8 cellular contexts compared by ENCODE assay signal in genomic region chr3:177800147-177800546, GRCh38.
DNase-seq lines count a peak whose midpoint lies in the region; ATAC-seq, FAIRE-seq and TF ChIP-seq lines count a peak whose summit lies in the region.
"Not testable (repeated sequence)": the region's sequence is repeated elsewhere in the genome, so short reads cannot be mapped to it uniquely, and the experiment has no call there.

No MANE protein-coding gene starts in this region.

- not testable (repeated sequence) for H3K9me3 Mint-ChIP-seq in activated T-helper 17 cell treated with anti-CD3 and anti-CD28 coated beads, Interleukin-2, amount 50 U/mL, for 72 hours; astrocyte (ENCODE audit: unreplicated experiment); natural killer cell; stimulated activated effector memory CD8-positive, alpha-beta T cell treated with anti-CD3 and anti-CD28 coated beads, Interleukin-12 subunit alpha, Interleukin-12 subunit beta, amount 100 ng/mL, for 72 hours

- not testable (repeated sequence) for H3F3A ChIP-seq in PC-3 (ENCODE audit: low read length, unreplicated experiment)

- H4K91ac ChIP-seq in IMR-90 (ENCODE audit: insufficient read depth, low read depth, low read length), result not testable (repeated sequence)

- FAIRE-seq in astrocyte (lab: Jason Lieb, UNC), result not testable (repeated sequence)

- not testable (repeated sequence) for TF ChIP-seq POLR2A in IMR-90 (IDR thresholded peaks at IDR 0.05; ENCODE audit: low read depth, low read length)

- DNase-seq in EH (ENCODE audit: low read depth) (peak; percentile 81), IMR-90 (peak; percentile 54), PC-3 (peak; percentile 54), astrocyte (ENCODE audit: low read depth) (peak; percentile 62), fibroblast of gingiva (ENCODE audit: low read depth) (peak; percentile 41)
- not testable (repeated sequence) for DNase-seq in natural killer cell; stimulated activated effector memory CD8-positive, alpha-beta T cell treated with anti-CD3 and anti-CD28 coated beads, Interleukin-12 subunit alpha, Interleukin-12 subunit beta, amount 100 ng/mL, for 72 hours (ENCODE audit: low spot score in 2 of 2)

- H3K27me3 Mint-ChIP-seq in activated T-helper 17 cell treated with anti-CD3 and anti-CD28 coated beads, Interleukin-2, amount 50 U/mL, for 72 hours; astrocyte (ENCODE audit: low read depth, unreplicated experiment); natural killer cell (ENCODE audit: low read depth in 2 of 2): not testable (repeated sequence)

- H3K36me3 ChIP-seq in IMR-90 (ENCODE audit: control insufficient read depth, insufficient read depth, low read length); PC-3 (ENCODE audit: low read depth, low read length); astrocyte (ENCODE audit: insufficient read depth, low read length): not testable (repeated sequence)

- not testable (repeated sequence) for H4K20me1 ChIP-seq in IMR-90 (ENCODE audit: insufficient read depth, low read length); PC-3 (ENCODE audit: low read length); astrocyte (ENCODE audit: insufficient read depth, low read length)

- not testable (repeated sequence) for H3K9me3 ChIP-seq in IMR-90 (ENCODE audit: control insufficient read depth, insufficient read depth, low read length); PC-3 (ENCODE audit: low read length); astrocyte (ENCODE audit: insufficient read depth, low read depth, low read length)

- peak overlapping the region; percentile 68 for H2BK120ac ChIP-seq in IMR-90 (ENCODE audit: low read depth, low read length)

- H2BK5ac ChIP-seq in IMR-90 (ENCODE audit: low read depth, low read length, poor library complexity, severe bottlenecking), result peak overlapping the region; percentile 22

- H2AK9ac ChIP-seq in IMR-90 (replicated peaks; ENCODE audit: low read depth, low read length, poor library complexity), result not testable (repeated sequence)

- peak overlapping the region; percentile 62; the same call in 1 of the 2 replicates for H3K4ac ChIP-seq in IMR-90 (ENCODE audit: low read depth, low read length)

- not testable (repeated sequence) for H3K4me3 Mint-ChIP-seq in activated T-helper 17 cell treated with anti-CD3 and anti-CD28 coated beads, Interleukin-2, amount 50 U/mL, for 72 hours; astrocyte (ENCODE audit: unreplicated experiment); stimulated activated effector memory CD8-positive, alpha-beta T cell treated with anti-CD3 and anti-CD28 coated beads, Interleukin-12 subunit alpha, Interleukin-12 subunit beta, amount 100 ng/mL, for 72 hours
- peak overlapping the region; percentile 49 for H3K4me3 Mint-ChIP-seq in natural killer cell

- H3K4me2 ChIP-seq in IMR-90 (ENCODE audit: low read depth, low read length); PC-3 (ENCODE audit: low read length); astrocyte (ENCODE audit: low read length): not testable (repeated sequence)

- not testable (repeated sequence) for H3K4me1 Mint-ChIP-seq in activated T-helper 17 cell treated with anti-CD3 and anti-CD28 coated beads, Interleukin-2, amount 50 U/mL, for 72 hours; stimulated activated effector memory CD8-positive, alpha-beta T cell treated with anti-CD3 and anti-CD28 coated beads, Interleukin-12 subunit alpha, Interleukin-12 subunit beta, amount 100 ng/mL, for 72 hours
- H3K4me1 Mint-ChIP-seq in astrocyte (ENCODE audit: low read depth, unreplicated experiment) (peaks cover 19% of the 10 kb centered on the region), natural killer cell (peaks cover 8 to 13% of the 10 kb centered on the region in 2 donors)

- in situ Hi-C loops in IMR-90 (cut with MboI; ENCODE audit: low sequenced_read_pairs), result not testable (repeated sequence)

- H3K4me3 ChIP-seq in IMR-90 (ENCODE audit: insufficient read depth, low read depth, low read length); PC-3 (ENCODE audit: low read length); astrocyte (ENCODE audit: insufficient read depth, low read depth, low read length): not testable (repeated sequence)

- H3K9me1 ChIP-seq in IMR-90 (ENCODE audit: insufficient read depth, low read length), result not testable (repeated sequence)

- not testable (repeated sequence) for H3K14ac ChIP-seq in IMR-90 (replicated peaks; ENCODE audit: low read depth, low read length)

- WGBS in IMR-90 (ENCODE audit: extremely low coverage in 2 of 2, insufficient read length in 1 of 2), 2 experiments, result no CpG with 5 or more reads among the region's 3 CpGs

- H3K56ac ChIP-seq in IMR-90 (ENCODE audit: extremely low read depth, insufficient read depth, low read length), result not testable (repeated sequence)

- not testable (repeated sequence) for H2BK15ac ChIP-seq in IMR-90 (ENCODE audit: low read depth, low read length)

- H3K27ac Mint-ChIP-seq in activated T-helper 17 cell treated with anti-CD3 and anti-CD28 coated beads, Interleukin-2, amount 50 U/mL, for 72 hours; natural killer cell; stimulated activated effector memory CD8-positive, alpha-beta T cell treated with anti-CD3 and anti-CD28 coated beads, Interleukin-12 subunit alpha, Interleukin-12 subunit beta, amount 100 ng/mL, for 72 hours: not testable (repeated sequence)
- peak overlapping the region; percentile 12 for H3K27ac Mint-ChIP-seq in astrocyte (ENCODE audit: unreplicated experiment)

- TF ChIP-seq CTCF in IMR-90 (conservative IDR thresholded peaks at IDR 0.05; ENCODE audit: low read depth, low read length); PC-3 (conservative IDR thresholded peaks at IDR 0.05; ENCODE audit: low read depth, low read length); astrocyte (IDR thresholded peaks at IDR 0.05; ENCODE audit: insufficient read depth, low read depth, low read length); natural killer cell (IDR thresholded peaks at IDR 0.05): not testable (repeated sequence)

- H3K27ac ChIP-seq in IMR-90 (ENCODE audit: insufficient read depth, low read length), result peak overlapping the region; percentile 28; the same call in 1 of the 2 replicates
- not testable (repeated sequence) for H3K27ac ChIP-seq in PC-3 (ENCODE audit: low read length); astrocyte (ENCODE audit: low read depth, low read length)

- not testable (repeated sequence) for BruUV-seq in IMR-90 (replicated peaks; lab: Mats Ljungman, UMichigan); PC-3 (replicated peaks; lab: Mats Ljungman, UMichigan)

- intact Hi-C loops in IMR-90 (cut with micrococcal nuclease), result loop anchor here (10.0 kb wide), 1 partner anchor 435 kb away; no protein-coding TSS in a partner anchor
- intact Hi-C loops in PC-3 (cut with micrococcal nuclease); natural killer cell (cut with micrococcal nuclease): not testable (repeated sequence)

- not testable (repeated sequence) for H3K23ac ChIP-seq in IMR-90 (ENCODE audit: low read depth, low read length)

- H4K5ac ChIP-seq in IMR-90 (ENCODE audit: low read depth, low read length), result peak overlapping the region; percentile 60

- H2AK5ac ChIP-seq in IMR-90 (ENCODE audit: low read depth, low read length), result peak overlapping the region; percentile 59

- H3K27me3 ChIP-seq in IMR-90 (ENCODE audit: control insufficient read depth, insufficient read depth, low read length); PC-3 (ENCODE audit: low read length); astrocyte (ENCODE audit: insufficient read depth, low read length): not testable (repeated sequence)

- not testable (repeated sequence) for H3K9ac ChIP-seq in IMR-90 (ENCODE audit: low read depth, low read length); PC-3 (ENCODE audit: low read length); astrocyte (ENCODE audit: low read length)

- H3K18ac ChIP-seq in IMR-90 (ENCODE audit: low read depth, low read length), result peak overlapping the region; percentile 83

- not testable (repeated sequence) for H2AFZ ChIP-seq in IMR-90 (replicated peaks; ENCODE audit: low read length, poor library complexity); PC-3 (ENCODE audit: low read length); astrocyte (ENCODE audit: low read depth, low read length)

- H3K9me2 ChIP-seq in PC-3 (replicated peaks; ENCODE audit: low read length), result not testable (repeated sequence)

- H2BK20ac ChIP-seq in IMR-90 (ENCODE audit: low read depth, low read length), result not testable (repeated sequence)

- not testable (repeated sequence) for TF ChIP-seq RAD21 in IMR-90 (IDR thresholded peaks at IDR 0.05; ENCODE audit: low read length)

- POLR2A ChIA-PET in IMR-90 (lab: Charles Lee; ENCODE audit: unreplicated experiment); PC-3 (lab: Charles Lee; ENCODE audit: unreplicated experiment): not testable (repeated sequence)

- H3K79me1 ChIP-seq in IMR-90 (ENCODE audit: low read depth in 1 of 2, low read length in 2 of 2), result not testable (repeated sequence)

- not testable (repeated sequence) for H3K4me1 ChIP-seq in IMR-90 (ENCODE audit: control insufficient read depth, insufficient read depth, low read length)
- H3K4me1 ChIP-seq in PC-3 (ENCODE audit: insufficient read depth, low read length), result peaks cover 17% of the 10 kb centered on the region
- peaks cover 11% of the 10 kb centered on the region for H3K4me1 ChIP-seq in astrocyte (ENCODE audit: insufficient read depth, low read length)

- not testable (repeated sequence) for H3K36me3 Mint-ChIP-seq in activated T-helper 17 cell treated with anti-CD3 and anti-CD28 coated beads, Interleukin-2, amount 50 U/mL, for 72 hours (ENCODE audit: low read depth); astrocyte (ENCODE audit: low read depth, unreplicated experiment); natural killer cell; stimulated activated effector memory CD8-positive, alpha-beta T cell treated with anti-CD3 and anti-CD28 coated beads, Interleukin-12 subunit alpha, Interleukin-12 subunit beta, amount 100 ng/mL, for 72 hours

- H4K8ac ChIP-seq in IMR-90 (ENCODE audit: low read depth in 2 of 2, low read length in 2 of 2), result peak overlapping the region in 1 of 2 experiments; percentile 58; a peak in 1 of 4 replicates

- dilution Hi-C loops in IMR-90 (cut with HindIII; ENCODE audit: low sequenced_read_pairs, unreplicated experiment), result not testable (repeated sequence)

- CTCF ChIA-PET in IMR-90 (lab: Yijun Ruan, JAX), result interaction anchor here (0.7 kb wide), 1 partner anchor 157 kb away, joined by 3 read pairs; no protein-coding TSS in a partner anchor
- CTCF ChIA-PET in PC-3 (lab: Charles Lee), result not testable (repeated sequence)

- ATAC-seq in IMR-90 (ENCODE audit: low read depth); PC-3; natural killer cell: not testable (repeated sequence)
- peak; percentile 70 for ATAC-seq in activated T-helper 17 cell treated with anti-CD3 and anti-CD28 coated beads, Interleukin-2, amount 50 U/mL, for 72 hours (replicated peaks)
- peak; percentile 70 for ATAC-seq in stimulated activated effector memory CD8-positive, alpha-beta T cell treated with anti-CD3 and anti-CD28 coated beads, Interleukin-12 subunit alpha, Interleukin-12 subunit beta, amount 100 ng/mL, for 72 hours

- not testable (repeated sequence) for H3K79me2 ChIP-seq in PC-3 (ENCODE audit: low read length); astrocyte (ENCODE audit: insufficient read depth, low read length)
